In the genomic region with DNA sequence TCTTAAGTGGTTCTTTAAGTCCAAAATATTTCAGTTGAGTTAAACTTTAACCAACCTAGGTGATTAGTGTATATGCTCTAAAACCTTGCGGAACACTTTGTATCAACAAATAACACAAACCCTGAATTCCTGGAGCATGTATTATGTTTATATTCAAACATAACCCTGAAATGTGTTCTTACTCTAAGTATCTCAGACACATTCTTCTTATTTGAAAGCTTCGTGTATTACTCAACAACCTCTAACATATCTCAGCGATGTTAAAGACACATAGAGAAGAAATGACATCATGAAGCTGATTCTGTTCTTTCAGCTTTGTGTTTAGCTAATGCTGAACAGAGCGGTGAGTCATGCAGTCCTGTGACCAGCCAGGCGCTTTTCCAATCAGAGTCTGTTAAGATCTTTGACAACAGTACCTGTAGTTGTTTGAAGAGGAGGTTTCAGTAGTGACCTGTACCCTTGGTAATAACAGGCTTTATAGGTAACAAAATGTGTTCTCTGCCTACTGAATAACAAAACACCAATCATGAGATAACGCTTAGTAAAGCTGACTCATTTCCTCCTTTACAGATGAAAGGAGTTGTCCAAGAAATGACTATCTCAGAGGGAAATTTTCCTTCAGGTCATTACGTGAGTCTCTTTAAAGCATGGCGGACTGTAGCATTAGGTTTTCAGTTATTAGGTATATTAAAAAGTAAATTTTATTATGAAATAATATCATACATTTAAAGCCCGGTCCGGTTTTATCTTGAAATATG, we compare ENCODE assay signal across 1 cellular context.
TF ChIP-seq lines count a peak whose summit lies in the region.

No MANE protein-coding gene starts in this region.

TF ChIP-seq in HepG2, 621 proteins besides CTCF, POLR2A, EP300 and RAD21 (continued from another document):
- TF ChIP-seq, protein P1, sequence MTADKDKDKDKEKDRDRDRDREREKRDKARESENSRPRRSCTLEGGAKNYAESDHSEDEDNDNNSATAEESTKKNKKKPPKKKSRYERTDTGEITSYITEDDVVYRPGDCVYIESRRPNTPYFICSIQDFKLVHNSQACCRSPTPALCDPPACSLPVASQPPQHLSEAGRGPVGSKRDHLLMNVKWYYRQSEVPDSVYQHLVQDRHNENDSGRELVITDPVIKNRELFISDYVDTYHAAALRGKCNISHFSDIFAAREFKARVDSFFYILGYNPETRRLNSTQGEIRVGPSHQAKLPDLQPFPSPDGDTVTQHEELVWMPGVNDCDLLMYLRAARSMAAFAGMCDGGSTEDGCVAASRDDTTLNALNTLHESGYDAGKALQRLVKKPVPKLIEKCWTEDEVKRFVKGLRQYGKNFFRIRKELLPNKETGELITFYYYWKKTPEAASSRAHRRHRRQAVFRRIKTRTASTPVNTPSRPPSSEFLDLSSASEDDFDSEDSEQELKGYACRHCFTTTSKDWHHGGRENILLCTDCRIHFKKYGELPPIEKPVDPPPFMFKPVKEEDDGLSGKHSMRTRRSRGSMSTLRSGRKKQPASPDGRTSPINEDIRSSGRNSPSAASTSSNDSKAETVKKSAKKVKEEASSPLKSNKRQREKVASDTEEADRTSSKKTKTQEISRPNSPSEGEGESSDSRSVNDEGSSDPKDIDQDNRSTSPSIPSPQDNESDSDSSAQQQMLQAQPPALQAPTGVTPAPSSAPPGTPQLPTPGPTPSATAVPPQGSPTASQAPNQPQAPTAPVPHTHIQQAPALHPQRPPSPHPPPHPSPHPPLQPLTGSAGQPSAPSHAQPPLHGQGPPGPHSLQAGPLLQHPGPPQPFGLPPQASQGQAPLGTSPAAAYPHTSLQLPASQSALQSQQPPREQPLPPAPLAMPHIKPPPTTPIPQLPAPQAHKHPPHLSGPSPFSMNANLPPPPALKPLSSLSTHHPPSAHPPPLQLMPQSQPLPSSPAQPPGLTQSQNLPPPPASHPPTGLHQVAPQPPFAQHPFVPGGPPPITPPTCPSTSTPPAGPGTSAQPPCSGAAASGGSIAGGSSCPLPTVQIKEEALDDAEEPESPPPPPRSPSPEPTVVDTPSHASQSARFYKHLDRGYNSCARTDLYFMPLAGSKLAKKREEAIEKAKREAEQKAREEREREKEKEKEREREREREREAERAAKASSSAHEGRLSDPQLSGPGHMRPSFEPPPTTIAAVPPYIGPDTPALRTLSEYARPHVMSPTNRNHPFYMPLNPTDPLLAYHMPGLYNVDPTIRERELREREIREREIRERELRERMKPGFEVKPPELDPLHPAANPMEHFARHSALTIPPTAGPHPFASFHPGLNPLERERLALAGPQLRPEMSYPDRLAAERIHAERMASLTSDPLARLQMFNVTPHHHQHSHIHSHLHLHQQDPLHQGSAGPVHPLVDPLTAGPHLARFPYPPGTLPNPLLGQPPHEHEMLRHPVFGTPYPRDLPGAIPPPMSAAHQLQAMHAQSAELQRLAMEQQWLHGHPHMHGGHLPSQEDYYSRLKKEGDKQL (CRISPR knock-in tag; IDR thresholded peaks at IDR 0.05; ENCODE audit: low read depth): no peak; the same call in 1 of the 2 replicates
- TF ChIP-seq SMAD3 (CRISPR knock-in tag; IDR thresholded peaks at IDR 0.05): no peak
- no peak for TF ChIP-seq YEATS4 (CRISPR knock-in tag; IDR thresholded peaks at IDR 0.05; ENCODE audit: borderline replicate concordance)
- peak; percentile 42; the same call in 1 of the 2 replicates for TF ChIP-seq ZSCAN9 (CRISPR knock-in tag; IDR thresholded peaks at IDR 0.05; ENCODE audit: borderline replicate concordance)
- TF ChIP-seq, protein P2, sequence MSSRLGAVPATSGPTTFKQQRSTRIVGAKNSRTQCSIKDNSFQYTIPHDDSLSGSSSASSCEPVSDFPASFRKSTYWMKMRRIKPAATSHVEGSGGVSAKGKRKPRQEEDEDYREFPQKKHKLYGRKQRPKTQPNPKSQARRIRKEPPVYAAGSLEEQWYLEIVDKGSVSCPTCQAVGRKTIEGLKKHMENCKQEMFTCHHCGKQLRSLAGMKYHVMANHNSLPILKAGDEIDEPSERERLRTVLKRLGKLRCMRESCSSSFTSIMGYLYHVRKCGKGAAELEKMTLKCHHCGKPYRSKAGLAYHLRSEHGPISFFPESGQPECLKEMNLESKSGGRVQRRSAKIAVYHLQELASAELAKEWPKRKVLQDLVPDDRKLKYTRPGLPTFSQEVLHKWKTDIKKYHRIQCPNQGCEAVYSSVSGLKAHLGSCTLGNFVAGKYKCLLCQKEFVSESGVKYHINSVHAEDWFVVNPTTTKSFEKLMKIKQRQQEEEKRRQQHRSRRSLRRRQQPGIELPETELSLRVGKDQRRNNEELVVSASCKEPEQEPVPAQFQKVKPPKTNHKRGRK (CRISPR knock-in tag; IDR thresholded peaks at IDR 0.05): no peak
- TF ChIP-seq MIER3 (CRISPR knock-in tag; IDR thresholded peaks at IDR 0.05; ENCODE audit: borderline replicate concordance): peak; percentile 65; the same call in 1 of the 2 replicates
- TF ChIP-seq SP1 (IDR thresholded peaks at IDR 0.05): no peak
- TF ChIP-seq SP1 (CRISPR knock-in tag; IDR thresholded peaks at IDR 0.05): no peak
- no peak for TF ChIP-seq ARID2 (CRISPR knock-in tag; IDR thresholded peaks at IDR 0.05; ENCODE audit: borderline replicate concordance)
- TF ChIP-seq ZNF337 (CRISPR knock-in tag; IDR thresholded peaks at IDR 0.05; ENCODE audit: borderline replicate concordance, low read depth): no peak
- no peak for TF ChIP-seq GTF2F1 (IDR thresholded peaks at IDR 0.05; ENCODE audit: low read length)
- TF ChIP-seq ZNF280B (CRISPR knock-in tag; IDR thresholded peaks at IDR 0.05; ENCODE audit: borderline replicate concordance): no peak
- TF ChIP-seq HOMEZ (CRISPR knock-in tag; IDR thresholded peaks at IDR 0.05; ENCODE audit: low read depth): peak; percentile 76; the same call in 1 of the 2 replicates
- TF ChIP-seq, protein P3, sequence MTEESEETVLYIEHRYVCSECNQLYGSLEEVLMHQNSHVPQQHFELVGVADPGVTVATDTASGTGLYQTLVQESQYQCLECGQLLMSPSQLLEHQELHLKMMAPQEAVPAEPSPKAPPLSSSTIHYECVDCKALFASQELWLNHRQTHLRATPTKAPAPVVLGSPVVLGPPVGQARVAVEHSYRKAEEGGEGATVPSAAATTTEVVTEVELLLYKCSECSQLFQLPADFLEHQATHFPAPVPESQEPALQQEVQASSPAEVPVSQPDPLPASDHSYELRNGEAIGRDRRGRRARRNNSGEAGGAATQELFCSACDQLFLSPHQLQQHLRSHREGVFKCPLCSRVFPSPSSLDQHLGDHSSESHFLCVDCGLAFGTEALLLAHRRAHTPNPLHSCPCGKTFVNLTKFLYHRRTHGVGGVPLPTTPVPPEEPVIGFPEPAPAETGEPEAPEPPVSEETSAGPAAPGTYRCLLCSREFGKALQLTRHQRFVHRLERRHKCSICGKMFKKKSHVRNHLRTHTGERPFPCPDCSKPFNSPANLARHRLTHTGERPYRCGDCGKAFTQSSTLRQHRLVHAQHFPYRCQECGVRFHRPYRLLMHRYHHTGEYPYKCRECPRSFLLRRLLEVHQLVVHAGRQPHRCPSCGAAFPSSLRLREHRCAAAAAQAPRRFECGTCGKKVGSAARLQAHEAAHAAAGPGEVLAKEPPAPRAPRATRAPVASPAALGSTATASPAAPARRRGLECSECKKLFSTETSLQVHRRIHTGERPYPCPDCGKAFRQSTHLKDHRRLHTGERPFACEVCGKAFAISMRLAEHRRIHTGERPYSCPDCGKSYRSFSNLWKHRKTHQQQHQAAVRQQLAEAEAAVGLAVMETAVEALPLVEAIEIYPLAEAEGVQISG (CRISPR knock-in tag; IDR thresholded peaks at IDR 0.05): no peak
- no peak for TF ChIP-seq SMAD9 (CRISPR knock-in tag; IDR thresholded peaks at IDR 0.05)
- TF ChIP-seq ZNF430 (CRISPR knock-in tag; IDR thresholded peaks at IDR 0.05): no peak
- TF ChIP-seq ZNF205 (CRISPR knock-in tag; IDR thresholded peaks at IDR 0.05): no peak
